In genomic region chr12:115572440-115572839, GRCh38 we compare ENCODE assay signal across 11 cellular contexts.
A peak's percentile ranks its signal among the peaks of the same experiment; 100 is the strongest.
DNase-seq lines count a peak whose midpoint lies in the region; ATAC-seq and TF ChIP-seq lines count a peak whose summit lies in the region.
"Had no signal": no experiment of that assay in that cellular context is flagged by ENCODE, and none has a peak within 500 bp of the region (broad histone marks: within the 10 kb centered on the region; RNA-seq: fewer than 3 reads in every experiment).

No MANE protein-coding gene starts in this region.

- BruUV-seq in IMR-90 (replicated peaks; lab: Mats Ljungman, UMichigan), result no TSS peak

- no peaks in the 10 kb centered on the region for H3K4me1 ChIP-seq in IMR-90 (ENCODE audit: control insufficient read depth, insufficient read depth, low read length)

- H4K91ac ChIP-seq in IMR-90 (ENCODE audit: insufficient read depth, low read depth, low read length), result no peak overlapping the region

- no peaks in the 10 kb centered on the region for H3K36me3 ChIP-seq in IMR-90 (ENCODE audit: control insufficient read depth, insufficient read depth, low read length)
- H3K36me3 ChIP-seq: thoracic aorta had no signal

- DNase-seq in IMR-90, result peak; percentile 12
- DNase-seq in mucosa of gallbladder (ENCODE audit: low spot score), result peak; percentile 14
- DNase-seq in NCI-H1436 treated with DMSO at 0.1 percent for 48 hours (lab: John Stamatoyannopoulos, UW), result no peak
- DNase-seq in COR-L47 (lab: John Stamatoyannopoulos, UW), result no peak
- no peak for DNase-seq in NCI-H774 (lab: John Stamatoyannopoulos, UW)
- DNase-seq: EL; NCI-H146; stimulated activated CD4-positive, alpha-beta T cell treated with anti-CD3 and anti-CD28 coated beads, Interleukin-4, amount 100 ng/mL, for 4 hours had no signal

- TF ChIP-seq RAD21 in IMR-90 (IDR thresholded peaks at IDR 0.05; ENCODE audit: low read length), result no peak

- no peak overlapping the region for H3K56ac ChIP-seq in IMR-90 (ENCODE audit: extremely low read depth, insufficient read depth, low read length)

- peak; percentile 95 for ATAC-seq in GM19035 (IDR thresholded peaks at IDR 0.05; ENCODE audit: unreplicated experiment)
- peak; percentile 74 for ATAC-seq in HG02642 (IDR thresholded peaks at IDR 0.05; ENCODE audit: poor library complexity, unreplicated experiment)
- no peak for ATAC-seq in IMR-90 (ENCODE audit: low read depth)

- no peak overlapping the region for H2BK5ac ChIP-seq in IMR-90 (ENCODE audit: low read depth, low read length, poor library complexity, severe bottlenecking)

- no peak overlapping the region for H2AFZ ChIP-seq in IMR-90 (replicated peaks; ENCODE audit: low read length, poor library complexity)

- no peaks in the 10 kb centered on the region for H3K9me1 ChIP-seq in IMR-90 (ENCODE audit: insufficient read depth, low read length)

- no peak overlapping the region for H2AK9ac ChIP-seq in IMR-90 (replicated peaks; ENCODE audit: low read depth, low read length, poor library complexity)

- H2BK120ac ChIP-seq in IMR-90 (ENCODE audit: low read depth, low read length), result no peak overlapping the region

- CTCF ChIA-PET in IMR-90 (lab: Yijun Ruan, JAX), result no interaction called here

- no peak overlapping the region for H3K18ac ChIP-seq in IMR-90 (ENCODE audit: low read depth, low read length)

- no peaks in the 10 kb centered on the region for H4K20me1 ChIP-seq in IMR-90 (ENCODE audit: insufficient read depth, low read length)

- no peak overlapping the region for H3K23ac ChIP-seq in IMR-90 (ENCODE audit: low read depth, low read length)

- no peak for TF ChIP-seq POLR2A in IMR-90 (IDR thresholded peaks at IDR 0.05; ENCODE audit: low read depth, low read length)

- H3K14ac ChIP-seq in IMR-90 (replicated peaks; ENCODE audit: low read depth, low read length), result no peak overlapping the region

- dilution Hi-C loops in IMR-90 (cut with HindIII; ENCODE audit: low sequenced_read_pairs, unreplicated experiment), result no loop called here

- intact Hi-C loops in IMR-90 (cut with micrococcal nuclease), result loop anchor here (10.0 kb wide), 1 partner anchor 908 kb away; no protein-coding TSS in a partner anchor

- no peak overlapping the region for H2BK15ac ChIP-seq in IMR-90 (ENCODE audit: low read depth, low read length)

- in situ Hi-C loops in IMR-90 (cut with MboI; ENCODE audit: low sequenced_read_pairs), result no loop called here

- H3K27me3 ChIP-seq in IMR-90 (ENCODE audit: control insufficient read depth, insufficient read depth, low read length), result peaks cover 4% of the 10 kb centered on the region

- H2BK20ac ChIP-seq in IMR-90 (ENCODE audit: low read depth, low read length), result no peak overlapping the region

- H3K9ac ChIP-seq in IMR-90 (ENCODE audit: low read depth, low read length), result no peak overlapping the region

- no peaks in the 10 kb centered on the region for H3K79me1 ChIP-seq in IMR-90 (ENCODE audit: low read depth in 1 of 2, low read length in 2 of 2)

- TF ChIP-seq CTCF in IMR-90 (conservative IDR thresholded peaks at IDR 0.05; ENCODE audit: low read depth, low read length), result no peak

- POLR2A ChIA-PET in IMR-90 (lab: Charles Lee; ENCODE audit: unreplicated experiment), result no interaction called here

- H3K4me2 ChIP-seq in IMR-90 (ENCODE audit: low read depth, low read length), result no peak overlapping the region

- no peak overlapping the region for H3K4ac ChIP-seq in IMR-90 (ENCODE audit: low read depth, low read length)

- H4K8ac ChIP-seq in IMR-90 (ENCODE audit: low read depth in 2 of 2, low read length in 2 of 2), result no peak overlapping the region

- no peak overlapping the region for H4K5ac ChIP-seq in IMR-90 (ENCODE audit: low read depth, low read length)

- no CpG with 5 or more reads among the region's 2 CpGs for WGBS in IMR-90 (ENCODE audit: extremely low coverage in 2 of 2, insufficient read length in 1 of 2), 2 experiments

- H3K4me3 ChIP-seq in IMR-90 (ENCODE audit: insufficient read depth, low read depth, low read length), result no peak overlapping the region
- H3K4me3 ChIP-seq: thoracic aorta had no signal

- no peak overlapping the region for H2AK5ac ChIP-seq in IMR-90 (ENCODE audit: low read depth, low read length)

- H3K27ac ChIP-seq in IMR-90 (ENCODE audit: insufficient read depth, low read length), result no peak overlapping the region
- H3K27ac ChIP-seq: thoracic aorta had no signal

- H3K9me3 ChIP-seq in IMR-90 (ENCODE audit: control insufficient read depth, insufficient read depth, low read length), result no peaks in the 10 kb centered on the region
- H3K9me3 ChIP-seq: thoracic aorta had no signal

TF ChIP-seq in IMR-90, 13 proteins besides CTCF, POLR2A, EP300 and RAD21:
- TF ChIP-seq MAFK (IDR thresholded peaks at IDR 0.05; ENCODE audit: low read depth, low read length) (no peak), CEBPB (IDR thresholded peaks at IDR 0.05; ENCODE audit: low read depth, low read length) (peak; percentile 84), ELK1 (IDR thresholded peaks at IDR 0.05; ENCODE audit: borderline replicate concordance, low read depth, low read length) (no peak)

Comparison
In these comparisons a context has a peak if more than half of its experiments do, and no peak if none do; other contexts are left out.
1. DNase-seq: peak in IMR-90 (single experiment) and mucosa of gallbladder (single experiment); none in NCI-H1436 treated with DMSO at 0.1 percent for 48 hours (single experiment), COR-L47 (single experiment) and NCI-H774 (single experiment).